ENCODE assay signal across 8 cellular contexts in the genomic region with DNA sequence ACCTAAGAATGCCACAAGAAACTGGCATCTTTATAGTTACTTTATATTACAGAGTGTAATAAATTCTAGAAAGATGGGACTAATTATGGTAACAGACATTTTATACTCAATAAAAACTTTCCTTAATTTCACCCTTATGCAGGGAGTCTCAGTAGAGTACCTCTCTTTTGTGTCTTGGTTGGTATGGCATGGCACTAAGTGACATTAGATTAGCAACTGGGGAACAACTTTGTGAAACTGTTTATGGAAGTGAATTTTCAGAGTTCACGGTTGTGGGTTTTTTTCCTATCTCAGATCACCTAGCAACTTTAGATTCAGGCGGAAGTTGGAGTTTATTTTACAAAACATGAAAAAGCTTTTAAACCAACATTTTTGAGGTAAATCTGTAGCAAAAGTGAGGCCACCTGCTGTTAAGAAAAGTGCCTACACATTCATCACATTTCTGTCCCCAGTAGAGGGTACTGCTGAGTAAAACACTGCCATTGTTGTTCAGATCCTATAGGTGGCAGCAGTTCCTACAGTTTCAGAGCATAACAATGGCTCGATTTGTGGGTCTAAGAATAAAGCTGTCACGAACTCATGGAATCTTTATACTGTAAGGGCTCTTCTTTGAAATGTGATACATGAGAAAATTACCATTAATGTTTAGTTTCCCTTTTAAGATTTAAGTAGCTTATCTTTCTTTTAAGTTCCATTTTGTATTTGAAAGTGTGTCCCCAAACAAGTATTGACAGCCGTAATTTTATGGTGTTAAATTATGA.
DNase-seq lines count a peak whose midpoint lies in the region; ATAC-seq, FAIRE-seq and TF ChIP-seq lines count a peak whose summit lies in the region.

No MANE protein-coding gene starts in this region.

- intact Hi-C loops in thyroid gland (cut with DNase I): no loop called here

- no peak overlapping the region for H3K4me3 Mint-ChIP-seq in CD8-positive, alpha-beta memory T cell

- no peaks in the 10 kb centered on the region for H3K4me1 ChIP-seq in CD8-positive, alpha-beta memory T cell (ENCODE audit: insufficient read depth, low read length)
- peaks cover 0 to 3% (median 1%) of the 10 kb centered on the region in 4 experiments; a peak in 1 of 7 replicates for H3K4me1 ChIP-seq in H1 (replicated peaks in 1 of 4; ENCODE audit: control insufficient read depth in 3 of 4, insufficient read depth in 4 of 4, low read length in 3 of 4)
- no peaks in the 10 kb centered on the region for H3K4me1 ChIP-seq in thyroid gland

- H4K20me1 ChIP-seq in H1 (replicated peaks in 1 of 2; ENCODE audit: control insufficient read depth in 1 of 2, insufficient read depth in 2 of 2, low read length in 2 of 2): no peaks in the 10 kb centered on the region

- no peak overlapping the region for H3K4ac ChIP-seq in H1 (replicated peaks; ENCODE audit: insufficient read length, low read depth, low read length)

- H3K36me3 ChIP-seq in CD8-positive, alpha-beta memory T cell (ENCODE audit: insufficient read depth, low read length): no peaks in the 10 kb centered on the region
- H3K36me3 ChIP-seq in H1 (ENCODE audit: control insufficient read depth in 2 of 4, insufficient read depth in 4 of 4, low read length in 3 of 4): no peaks in the 10 kb centered on the region
- H3K36me3 ChIP-seq in thyroid gland: no peaks in the 10 kb centered on the region

- ATAC-seq in GM19025 (IDR thresholded peaks at IDR 0.05; ENCODE audit: low read depth, unreplicated experiment) (peak; percentile 93), HG03342 (IDR thresholded peaks at IDR 0.05; ENCODE audit: unreplicated experiment) (peak; percentile 95)

- H3K36me3 Mint-ChIP-seq in CD8-positive, alpha-beta memory T cell: peaks cover 0 to 4% (median 0%) of the 10 kb centered on the region in 3 donors

- POLR2A ChIA-PET in CD8-positive, alpha-beta memory T cell (lab: Charles Lee): no interaction called here
- POLR2A ChIA-PET in H1 (lab: Charles Lee; ENCODE audit: partially characterized antibody): interaction anchor here (0.6 to 1.0 kb wide), 3 partner anchors 10 to 448 kb away, joined by 3 to 4 read pairs (median 3); no protein-coding TSS in a partner anchor

- H3K27me3 Mint-ChIP-seq in CD8-positive, alpha-beta memory T cell: no peaks in the 10 kb centered on the region

- peak overlapping the region in 1 of 8 donors; percentile 64 for H3K27ac Mint-ChIP-seq in CD8-positive, alpha-beta memory T cell

- no peak overlapping the region for H4K5ac ChIP-seq in H1 (ENCODE audit: insufficient read length, low read depth, low read length)

- no peaks in the 10 kb centered on the region for H3K79me1 ChIP-seq in H1 (ENCODE audit: low read depth, low read length)

- H3K9ac ChIP-seq in H1 (replicated peaks in 1 of 4; ENCODE audit: extremely low read depth in 1 of 4, low read depth in 3 of 4, low read length in 3 of 4): no peak overlapping the region

- peak in 4 of 5 donors; percentile 8 to 62 (median 52) for DNase-seq in CD8-positive, alpha-beta memory T cell
- peak; percentile 93 for DNase-seq in NCI-H2171 treated with DMSO at 0.1 percent for 48 hours (lab: John Stamatoyannopoulos, UW)
- DNase-seq in H1 (ENCODE audit: low read depth in 1 of 2, low spot score in 2 of 2): peak in 1 of 2 experiments; percentile 5
- peak; percentile 93 for DNase-seq in medulla oblongata (ENCODE audit: extremely low spot score)
- peak; percentile 14 to 17 for DNase-seq in thyroid gland

- no peak overlapping the region for H3K23ac ChIP-seq in H1 (ENCODE audit: insufficient read length)

- H2BK120ac ChIP-seq in H1 (replicated peaks; ENCODE audit: low read depth, low read length): no peak overlapping the region

- H3K27me3 ChIP-seq in CD8-positive, alpha-beta memory T cell (ENCODE audit: insufficient read depth, low read length, poor library complexity, severe bottlenecking): no peaks in the 10 kb centered on the region
- peaks cover 0 to 1% (median 0%) of the 10 kb centered on the region in 4 experiments; a peak in 1 of 7 replicates for H3K27me3 ChIP-seq in H1 (replicated peaks in 1 of 4; ENCODE audit: control insufficient read depth in 3 of 4, extremely low read depth in 1 of 4, insufficient read depth in 3 of 4, low read length in 3 of 4)
- no peaks in the 10 kb centered on the region for H3K27me3 ChIP-seq in thyroid gland

- H3K79me2 ChIP-seq in H1 (ENCODE audit: control insufficient read depth in 1 of 2, insufficient read depth in 2 of 2, low read length in 2 of 2): no peaks in the 10 kb centered on the region

- H3K27ac ChIP-seq in CD8-positive, alpha-beta memory T cell (ENCODE audit: low read depth, low read length): no peak overlapping the region
- H3K27ac ChIP-seq in H1 (ENCODE audit: low read depth, low read length): no peak overlapping the region
- H3K27ac ChIP-seq in thyroid gland: no peak overlapping the region

- FAIRE-seq in TTC549 (lab: Jason Lieb, UNC): peak; percentile 99
- peak; percentile 100 for FAIRE-seq in H1 (lab: Jason Lieb, UNC)

- CTCF ChIA-PET in CD8-positive, alpha-beta memory T cell (lab: Charles Lee): interaction anchor here (0.6 to 4.0 kb wide), 21 partner anchors 9 to 477 kb away, joined by 3 to 37 read pairs (median 3); no protein-coding TSS in a partner anchor
- CTCF ChIA-PET in H1 (lab: Charles Lee; ENCODE audit: partially characterized antibody): interaction anchor here (0.6 to 5.8 kb wide), 95 partner anchors 9 to 1818 kb away, joined by 3 to 103 read pairs (median 5); no protein-coding TSS in a partner anchor

- no peaks in the 10 kb centered on the region for H3K9me3 Mint-ChIP-seq in CD8-positive, alpha-beta memory T cell

- no peak overlapping the region for H3K56ac ChIP-seq in H1 (replicated peaks; ENCODE audit: insufficient read length, low read depth, low read length)

- 26% methylated on average over 5 of the region's 5 CpGs; no CpG with 5 or more reads in 1 of the 2 experiments for WGBS in H1 (ENCODE audit: extremely low coverage in 1 of 2, insufficient coverage in 1 of 2, insufficient read length in 1 of 2, insufficient replicate concordance in 2 of 2, low coverage in 1 of 2, low lambda C conversion rate in 2 of 2, missing lambda C conversion rate in 1 of 2), 2 experiments
- 22 to 23% methylated on average over 5 of the region's 5 CpGs for WGBS in thyroid gland, 2 donors

- peak; percentile 94 to 97 for TF ChIP-seq RAD21 in H1 (IDR thresholded peaks at IDR 0.05 in 1 of 2, conservative IDR thresholded peaks at IDR 0.05 in 1 of 2; ENCODE audit: low read depth in 2 of 2, low read length in 2 of 2)

- TF ChIP-seq CTCF in H1 (IDR thresholded peaks at IDR 0.05; ENCODE audit: control extremely low read depth in 1 of 3, insufficient read depth in 1 of 3, low read depth in 1 of 3, low read length in 3 of 3): peak in 2 of 3 experiments; percentile 100; a peak in 3 of 4 replicates
- TF ChIP-seq CTCF in thyroid gland (IDR thresholded peaks at IDR 0.05): peak; percentile 90 to 100 (median 98)

- H3K14ac ChIP-seq in H1 (ENCODE audit: insufficient read length): no peak overlapping the region

- no peak overlapping the region for H2AK5ac ChIP-seq in H1 (ENCODE audit: low read depth, low read length)

- H2BK5ac ChIP-seq in H1 (ENCODE audit: low read depth, low read length): no peak overlapping the region

- no peak overlapping the region for H2BK20ac ChIP-seq in H1 (ENCODE audit: low read length)

- no peak for TF ChIP-seq EP300 in H1 (IDR thresholded peaks at IDR 0.05; ENCODE audit: borderline replicate concordance in 1 of 2, low read depth in 2 of 2, low read length in 2 of 2)

- H4K8ac ChIP-seq in H1 (ENCODE audit: extremely low read depth, insufficient read depth, low read length): no peak overlapping the region

- no peak overlapping the region for H3K4me2 ChIP-seq in H1 (ENCODE audit: insufficient read depth in 1 of 2, low read depth in 2 of 2, low read length in 2 of 2)

- H2BK12ac ChIP-seq in H1 (ENCODE audit: low read depth, low read length): no peak overlapping the region

- no peak overlapping the region for H2AFZ ChIP-seq in H1 (ENCODE audit: low read length)

- H3K9me3 ChIP-seq in CD8-positive, alpha-beta memory T cell (ENCODE audit: low read length): no peaks in the 10 kb centered on the region
- no peaks in the 10 kb centered on the region for H3K9me3 ChIP-seq in H1 (ENCODE audit: insufficient read depth in 2 of 2, low read depth in 1 of 2, low read length in 1 of 2)
- H3K9me3 ChIP-seq in thyroid gland: no peaks in the 10 kb centered on the region

- H3K23me2 ChIP-seq in H1 (ENCODE audit: low read depth, low read length): no peaks in the 10 kb centered on the region

- H3K18ac ChIP-seq in H1 (ENCODE audit: extremely low read depth, low read length): no peak overlapping the region

- no peak overlapping the region for H3K4me3 ChIP-seq in CD8-positive, alpha-beta memory T cell (ENCODE audit: low read length)
- no peak overlapping the region for H3K4me3 ChIP-seq in H1 (ENCODE audit: extremely low read depth in 1 of 4, insufficient read depth in 2 of 4, low read depth in 3 of 4, low read length in 4 of 4)
- no peak overlapping the region for H3K4me3 ChIP-seq in thyroid gland (replicated peaks in 1 of 3)

- TF ChIP-seq POLR2A in H1 (IDR thresholded peaks at IDR 0.05; ENCODE audit: control extremely low read depth in 1 of 2, low read depth in 2 of 2, low read length in 2 of 2): no peak
- no peak for TF ChIP-seq POLR2A in thyroid gland (IDR thresholded peaks at IDR 0.05)

- H4K91ac ChIP-seq in H1 (replicated peaks; ENCODE audit: insufficient read length, low read length): no peak overlapping the region

- H2BK15ac ChIP-seq in H1 (ENCODE audit: low read length): no peak overlapping the region

- H3K4me1 Mint-ChIP-seq in CD8-positive, alpha-beta memory T cell: peaks cover 0 to 7% (median 3%) of the 10 kb centered on the region in 3 donors

TF ChIP-seq in H1, 55 proteins besides CTCF, POLR2A, EP300 and RAD21 (continues in another document):
- TF ChIP-seq GABPA (IDR thresholded peaks at IDR 0.05; ENCODE audit: borderline replicate concordance, insufficient read depth, low read length) (no peak), TBP (IDR thresholded peaks at IDR 0.05; ENCODE audit: low read depth, low read length) (no peak), CEBPB (IDR thresholded peaks at IDR 0.05; ENCODE audit: low read depth, low read length) (no peak), RXRA (IDR thresholded peaks at IDR 0.05; ENCODE audit: insufficient read depth, low read depth, low read length) (no peak), CBX5 (IDR thresholded peaks at IDR 0.05; ENCODE audit: low read depth, low read length) (no peak), POU5F1 (IDR thresholded peaks at IDR 0.05; ENCODE audit: low read depth, low read length) (0 out of 2 replicates have a peak, but pooled peaks have one; percentile 18), YY1 (IDR thresholded peaks at IDR 0.05; ENCODE audit: low read depth, low read length) (peak; percentile 80), E2F6 (IDR thresholded peaks at IDR 0.05) (no peak)
